Comparison of ENCODE assay signal across 23 cellular contexts in genomic region chr1:6470132-6471085, GRCh38. TPM values are rescaled to one million over a fixed set of nuclear protein-coding genes. Genes with fewer than 3 reads are reported as not detected.
A peak's percentile ranks its signal among the peaks of the same experiment; 100 is the strongest.
DNase-seq lines count a peak whose midpoint lies in the region; ATAC-seq, FAIRE-seq and TF ChIP-seq lines count a peak whose summit lies in the region.
"Had no signal": no experiment of that assay in that cellular context is flagged by ENCODE, and none has a peak within 500 bp of the region (broad histone marks: within the 10 kb centered on the region; RNA-seq: fewer than 3 reads in every experiment).

No MANE protein-coding gene starts in this region.

- peaks cover 6% of the 10 kb centered on the region for H3K4me1 Mint-ChIP-seq in T-helper 17 cell
- H3K4me1 Mint-ChIP-seq: neural progenitor cell had no signal

- H3K9me3 ChIP-seq in T-helper 17 cell (ENCODE audit: control insufficient read depth, low read length, poor library complexity, severe bottlenecking) (no peaks in the 10 kb centered on the region), kidney (ENCODE audit: control insufficient read depth in 1 of 2, low read length in 2 of 2) (no peaks in the 10 kb centered on the region), small intestine (ENCODE audit: control insufficient read depth, low read depth) (no peaks in the 10 kb centered on the region)
- H3K9me3 ChIP-seq: ascending aorta, upper lobe of left lung had no signal

- H3K27me3 ChIP-seq in H7 (ENCODE audit: control insufficient read depth, insufficient read depth, low read length) (peaks cover 13% of the 10 kb centered on the region; the same call in 1 of the 2 replicates), small intestine (ENCODE audit: control insufficient read depth in 2 of 2, insufficient read depth in 2 of 2, low read length in 2 of 2) (no peaks in the 10 kb centered on the region)
- H3K27me3 ChIP-seq: ascending aorta had no signal

- H3K27ac Mint-ChIP-seq in T-helper 17 cell: peak overlapping the region; percentile 56
- H3K27ac Mint-ChIP-seq: activated T-cell treated with anti-CD3 and anti-CD28 coated beads, Interleukin-2, amount 50 U/mL, for 24 hours; neural progenitor cell had no signal

- H3K27me3 Mint-ChIP-seq in T-helper 17 cell: no peaks in the 10 kb centered on the region
- H3K27me3 Mint-ChIP-seq: activated T-cell treated with anti-CD3 and anti-CD28 coated beads, Interleukin-2, amount 50 U/mL, for 24 hours had no signal

- H3K4me3 Mint-ChIP-seq in T-helper 17 cell: no peak overlapping the region
- H3K4me3 Mint-ChIP-seq: activated T-cell treated with anti-CD3 and anti-CD28 coated beads, Interleukin-2, amount 50 U/mL, for 24 hours; neural progenitor cell had no signal

- TF ChIP-seq CTCF in kidney (IDR thresholded peaks at IDR 0.05; ENCODE audit: borderline replicate concordance, extremely low read depth, insufficient read depth): no peak

- H3K36me3 ChIP-seq in H7 (replicated peaks; ENCODE audit: control insufficient read depth, insufficient read depth, low read length): peaks cover 13% of the 10 kb centered on the region
- H3K36me3 ChIP-seq in kidney (ENCODE audit: control insufficient read depth in 1 of 2, insufficient read depth in 2 of 2, low read length in 2 of 2): no peaks in the 10 kb centered on the region
- H3K36me3 ChIP-seq in small intestine (ENCODE audit: control insufficient read depth in 2 of 2, insufficient read depth in 2 of 2, low read length in 2 of 2): no peaks in the 10 kb centered on the region
- H3K36me3 ChIP-seq: neural progenitor cell had no signal

- FAIRE-seq in kidney (lab: Jason Lieb, UNC) (no peak), small intestine (lab: Jason Lieb, UNC) (no peak)
- FAIRE-seq: GM12892, HTR-8/SVneo had no signal

- H3K9ac ChIP-seq in kidney (ENCODE audit: low read length in 2 of 2): no peak overlapping the region
- H3K9ac ChIP-seq: neural progenitor cell had no signal

- no peak for ATAC-seq in T-helper 17 cell
- ATAC-seq in HG03108 (IDR thresholded peaks at IDR 0.05; ENCODE audit: unreplicated experiment): no peak

- H3K4me1 ChIP-seq in kidney (ENCODE audit: control insufficient read depth in 1 of 2, insufficient read depth in 1 of 2, low read depth in 1 of 2, low read length in 2 of 2) (no peaks in the 10 kb centered on the region), small intestine (ENCODE audit: control insufficient read depth in 2 of 2, insufficient read depth in 1 of 2, low read depth in 1 of 2, low read length in 1 of 2) (peaks cover 1 to 2% of the 10 kb centered on the region in 2 donors)
- H3K4me1 ChIP-seq: ascending aorta had no signal

- H3K4me3 ChIP-seq in H7 (ENCODE audit: insufficient read depth, low read depth, low read length) (peak overlapping the region; percentile 57), kidney (ENCODE audit: low read length in 2 of 2) (no peak overlapping the region), small intestine (ENCODE audit: low read depth in 1 of 2, low read length in 2 of 2) (peak overlapping the region in 1 of 2 donors; percentile 50)
- H3K4me3 ChIP-seq: ascending aorta, neural progenitor cell, upper lobe of left lung had no signal

- intact Hi-C loops in kidney (cut with DNase I): no loop called here

- no peak overlapping the region for H3K27ac ChIP-seq in kidney (ENCODE audit: low read depth in 2 of 2, low read length in 2 of 2)
- H3K27ac ChIP-seq in small intestine (ENCODE audit: low read depth in 1 of 2, low read length in 1 of 2): peak overlapping the region; percentile 95 to 99
- H3K27ac ChIP-seq: ascending aorta, neural progenitor cell, upper lobe of left lung had no signal

- DNase-seq in H7 (peak; percentile 84), T-helper 17 cell (no peak), kidney (peak; percentile 78), small intestine (no peak), GM19240 (ENCODE audit: insufficient read length, low spot score) (no peak), OCI-M2 (lab: John Stamatoyannopoulos, UW; ENCODE audit: unreplicated experiment) (no peak), NCI-H2196 treated with DMSO at 0.1 percent for 48 hours (lab: John Stamatoyannopoulos, UW; ENCODE audit: unreplicated experiment) (no peak)
- DNase-seq: activated CD4-positive, CD25-positive, alpha-beta regulatory T cell; activated gamma-delta T cell treated with Interleukin-2 at 50 U/mL for 16 hours; activated T-cell treated with anti-CD3 and anti-CD28 coated beads, Interleukin-2, amount 50 U/mL, for 24 hours; DMS153; effector memory CD4-positive, alpha-beta T cell; erythroblast; mesenchymal stem cell; NCI-H1417 treated with DMSO at 0.1 percent for 48 hours; NCI-H2107 had no signal

- 86 to 89% (median 88%) methylated on average over 50 to 67 of the region's 67 CpGs for WGBS in small intestine, 3 donors

- H3K36me3 Mint-ChIP-seq in T-helper 17 cell (ENCODE audit: low read depth): peaks cover under 1% of the 10 kb centered on the region

RNA-seq across cellular contexts. Expression of gene TNFRSF25, which starts 4.4 kb away (rescaled TPM):
- 5.4 and 15.7 TPM in 2 replicates for total RNA-seq in H7 (2014; rRNA removed; shearing (Covaris generic))
- total RNA-seq in T-helper 17 cell: 100 to 1,000 TPM; 393 to 433 TPM
- 13.8 TPM for total RNA-seq in kidney
- 7.6 TPM for polyA plus RNA-seq in kidney (ENCODE audit: insufficient read depth, low read depth, low replicate concordance)
- polyA plus RNA-seq in small intestine: 10 to 100 TPM; 23.0 to 43.2 (median 23.3) TPM

RNA-seq across cellular contexts. Expression of gene PLEKHG5, which starts 21.1 kb away (rescaled TPM):
- total RNA-seq in H7 (2014; rRNA removed; shearing (Covaris generic)): 17.2 and 27.4 TPM in 2 replicates
- total RNA-seq in T-helper 17 cell (10 to 100 TPM; 10.8 to 12.8 TPM), kidney (14.0 TPM)
- polyA plus RNA-seq in kidney (ENCODE audit: insufficient read depth, low read depth, low replicate concordance) (4.4 TPM), small intestine (10 to 100 TPM in 1 of 3 donors, 1 to 10 TPM in 2; 2.4 to 10.5 (median 3.8) TPM)

RNA-seq across cellular contexts. Expression of gene ESPN, which starts 45.8 kb away (rescaled TPM):
- total RNA-seq in H7 (2014; rRNA removed; shearing (Covaris generic)): 8.7 and 9.3 TPM in 2 replicates
- total RNA-seq in T-helper 17 cell (10 to 100 TPM; 13.2 to 15.7 TPM), kidney (14.2 TPM)
- polyA plus RNA-seq in kidney (ENCODE audit: insufficient read depth, low read depth, low replicate concordance) (112 TPM), small intestine (100 to 1,000 TPM in 2 of 3 donors, 10 to 100 TPM in 1; 83.5 to 336 (median 235) TPM)
- polyA plus RNA-seq: BJ had no signal

RNA-seq across cellular contexts. Expression of gene HES2, which starts 50.7 kb away (rescaled TPM):
- 0.04 and 0.62 TPM in 2 replicates for total RNA-seq in H7 (2014; rRNA removed; shearing (Covaris generic))
- total RNA-seq in T-helper 17 cell: not detected
- total RNA-seq in kidney: 1.3 TPM
- 1.6 TPM for polyA plus RNA-seq in kidney (ENCODE audit: insufficient read depth, low read depth, low replicate concordance)
- polyA plus RNA-seq in small intestine: 1 to 10 TPM in 2 of 3 donors, under 1 TPM in 1; 0.55 to 2.2 (median 1.1) TPM
- total RNA-seq: ascending aorta had no signal
- polyA plus RNA-seq: BJ had no signal

Comparison
In these comparisons a context has a peak if more than half of its experiments do, and no peak if none do; other contexts are left out.
1. DNase-seq: peak in H7 (single experiment) and kidney (single experiment); none in T-helper 17 cell (0 of 3), small intestine (single experiment), GM19240 (single experiment), OCI-M2 (single experiment) and NCI-H2196 treated with DMSO at 0.1 percent for 48 hours (single experiment).
2. H3K27ac ChIP-seq: peak in small intestine (2 of 2); none in kidney (0 of 2).
3. RNA of gene TNFRSF25, which starts 4.4 kb away (total RNA-seq): 393 to 433 TPM in T-helper 17 cell; 13.8 TPM in kidney (single experiment) and 5.4 to 15.7 TPM in H7; every median in the first group is over 10 times any median in the second.